ENCODE assay signal across 33 cellular contexts in genomic region chr1:95111014-95111413, GRCh38. TPM values are rescaled to one million over a fixed set of nuclear protein-coding genes. Genes with fewer than 3 reads are reported as not detected.
"Had no signal": no experiment of that assay in that cellular context is flagged by ENCODE, and none has a peak within 500 bp of the region (broad histone marks: within the 10 kb centered on the region; RNA-seq: fewer than 3 reads in every experiment).

No MANE protein-coding gene starts in this region.

- H3K36me3 ChIP-seq: ascending aorta, cardiac muscle cell had no signal

- ATAC-seq: activated CD8-positive, alpha-beta T cell treated with anti-CD3 and anti-CD28 coated beads for 36 hours; activated naive CD8-positive, alpha-beta T cell treated with anti-CD3 and anti-CD28 coated beads, Interleukin-2, amount 50 U/mL, for 24 hours; activated T-cell treated with anti-CD3 and anti-CD28 coated beads, Interleukin-2, amount 50 U/mL, for 4 hours; activated T-cell treated with anti-CD3 and anti-CD28 coated beads, Interleukin-2, amount 50 U/mL, for 72 hours; activated T-helper 17 cell treated with anti-CD3 and anti-CD28 coated beads, Interleukin-2, amount 50 U/mL, for 72 hours had no signal

- DNase-seq: activated B cell treated with CpG ODN at 0.5 μM for 24 hours; activated CD4-positive, alpha-beta memory T cell treated with anti-CD3 and anti-CD28 coated beads for 36 hours; activated CD4-positive, alpha-beta T cell treated with anti-CD3 and anti-CD28 coated beads for 4 hours; activated CD4-positive, alpha-beta T cell treated with anti-CD3 and anti-CD28 coated beads, Interleukin-2, amount 10 ng/mL, durations not matched to agents 24 days and 14 days; activated CD4-positive, alpha-beta T cell treated with anti-CD3 and anti-CD28 coated beads, Interleukin-2, amount 50 U/mL, for 1 hour; activated CD4-positive, alpha-beta T cell treated with anti-CD3 and anti-CD28 coated beads, Interleukin-2, amount 50 U/mL, for 4 hours; activated CD4-positive, CD25-positive, alpha-beta regulatory T cell treated with anti-CD3 and anti-CD28 coated beads, Interleukin-2, amount 50 U/mL, for 72 hours; activated CD8-positive, alpha-beta memory T cell treated with anti-CD3 and anti-CD28 coated beads, Interleukin-2, amount 50 U/mL, for 4 hours; activated CD8-positive, alpha-beta T cell treated with anti-CD3 and anti-CD28 coated beads for 36 hours; activated effector memory CD4-positive, alpha-beta T cell treated with anti-CD3 and anti-CD28 coated beads, Interleukin-2, amount 50 U/mL, for 16 hours; activated gamma-delta T cell treated with Interleukin-2 at 50 U/mL for 16 hours; activated naive CD4-positive, alpha-beta T cell treated with anti-CD3 and anti-CD28 coated beads, Interleukin-2, amount 10 ng/mL, durations not matched to agents 7 days and 5 days; activated naive CD4-positive, alpha-beta T cell treated with Interleukin-2 at 50 U/mL for 16 hours; activated naive CD8-positive, alpha-beta T cell treated with anti-CD3 and anti-CD28 coated beads, Interleukin-2, amount 10 ng/mL, durations not matched to agents 7 days and 5 days; activated naive CD8-positive, alpha-beta T cell treated with anti-CD3 and anti-CD28 coated beads, Interleukin-2, amount 50 U/mL, for 24 hours; activated T-cell treated with anti-CD3 and anti-CD28 coated beads for 4 hours; activated T-cell treated with anti-CD3 and anti-CD28 coated beads, Interleukin-2, amount 50 U/mL, for 1 hour; activated T-cell treated with anti-CD3 and anti-CD28 coated beads, Interleukin-2, amount 50 U/mL, for 4 hours; activated T-cell treated with anti-CD3 and anti-CD28 coated beads, Interleukin-2, amount 50 U/mL, for 72 hours; amygdala; anterior cingulate cortex; caudate nucleus; cerebellar nuclear complex; T-helper 1 cell; T-helper 2 cell; T-helper 9 cell had no signal

- FAIRE-seq: bronchial epithelial cell, TTC549 had no signal

- H3K9me3 ChIP-seq: ascending aorta had no signal

- H3K4me1 ChIP-seq: ascending aorta had no signal

- H3K4me3 ChIP-seq: ascending aorta, cardiac muscle cell had no signal

- H3K27me3 ChIP-seq: ascending aorta, cardiac muscle cell had no signal

- H3K27ac ChIP-seq: ascending aorta, cardiac muscle cell, VCaP had no signal

RNA-seq across cellular contexts. Expression of gene TLCD4, which starts 6.1 kb away (rescaled TPM):
- total RNA-seq: activated CD4-positive, alpha-beta T cell treated with anti-CD3 and anti-CD28 coated beads, Interleukin-2, amount 10 ng/mL, durations not matched to agents 24 days and 14 days; activated T-helper 1 cell treated with anti-CD3 and anti-CD28 coated beads, Interleukin-12 subunit alpha, Interleukin-12 subunit beta, Interleukin-2, Interleukin-4 antibody, amounts not matched to agents 30 ng/mL and 10 ng/mL and 1 ng/mL, durations not matched to agents 14 hours and 24 hours and 36 hours had no signal

RNA-seq across cellular contexts. Expression of gene ALG14, which starts 38.3 kb away (rescaled TPM):
- total RNA-seq: ascending aorta had no signal
